Comparison of ENCODE assay signal across 27 cellular contexts in the genomic region with DNA sequence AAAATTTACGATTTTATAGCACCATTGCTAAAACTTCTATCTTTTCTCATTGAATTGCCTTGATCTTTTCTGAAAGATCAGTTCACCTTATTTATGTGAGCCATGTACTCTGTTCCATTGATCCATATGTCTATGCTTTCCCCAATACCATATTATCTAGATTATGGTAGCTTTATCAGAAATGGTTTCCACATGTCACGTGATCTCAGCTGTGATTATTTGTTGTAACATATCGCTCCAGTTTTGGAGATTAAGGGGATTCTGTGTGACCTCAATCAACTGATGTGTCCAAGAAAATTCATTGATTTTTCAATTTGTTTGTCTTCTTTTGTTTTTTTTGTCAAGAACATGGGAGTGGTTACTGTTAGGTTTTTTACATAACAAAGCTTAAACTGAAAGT.
"Had no signal": no experiment of that assay in that cellular context is flagged by ENCODE, and none has a peak within 500 bp of the region (broad histone marks: within the 10 kb centered on the region; RNA-seq: fewer than 3 reads in every experiment).

No MANE protein-coding gene starts in this region.

- H3K36me3 ChIP-seq: stomach, suprapubic skin, thoracic aorta, thyroid gland, tibial artery, tibial nerve, transverse colon, upper lobe of left lung, upper lobe of right lung, uterus, vagina had no signal

- H3K4me1 ChIP-seq: stomach, suprapubic skin, testis, thyroid gland, tibial artery, tibial nerve, transverse colon, upper lobe of left lung, upper lobe of right lung, uterus, vagina had no signal

- ATAC-seq: stimulated activated effector memory CD8-positive, alpha-beta T cell treated with anti-CD3 and anti-CD28 coated beads, Interleukin-12 subunit alpha, Interleukin-12 subunit beta, amount 100 ng/mL, for 72 hours; stimulated activated memory B cell treated with anti-CD40 and anti-IgM and Interleukin-4, amounts not matched to agents 10 μg/mL and 1 μg/mL and 100 μg/mL, for 72 hours; stimulated activated naive B cell treated with anti-CD40 and anti-IgM and Interleukin-4, amounts not matched to agents 10 μg/mL and 1 μg/mL and 100 μg/mL, for 72 hours; stimulated activated naive CD8-positive, alpha-beta T cell treated with anti-CD3 and anti-CD28 coated beads, Interleukin-15, amount 100 ng/mL, for 72 hours; stimulated activated naive CD8-positive, alpha-beta T cell treated with anti-CD3 and anti-CD28 coated beads, Interleukin-15, Interleukin-2, amounts not matched to agents 100 U/mL and 50 U/mL, for 24 hours; upper lobe of right lung had no signal

- DNase-seq: stimulated activated CD4-positive, alpha-beta T cell treated with anti-CD3 and anti-CD28 coated beads, Interleukin-2, amount 100 ng/mL, for 48 hours; stimulated activated CD4-positive, alpha-beta T cell treated with anti-CD3 and anti-CD28 coated beads, Interleukin-4, amount 100 ng/mL, for 1 hour; stimulated activated CD4-positive, alpha-beta T cell treated with anti-CD3 and anti-CD28 coated beads, Interleukin-4, amount 100 ng/mL, for 24 hours; stimulated activated CD4-positive, alpha-beta T cell treated with anti-CD3 and anti-CD28 coated beads, Interleukin-4, amount 100 ng/mL, for 4 hours; stimulated activated CD8-positive, alpha-beta memory T cell treated with anti-CD3 and anti-CD28 coated beads, Interleukin-4, amount 100 ng/mL, for 48 hours; stimulated activated naive B cell treated with anti-CD40 and anti-IgM and Interleukin-4, amounts not matched to agents 10 μg/mL and 1 μg/mL and 100 μg/mL, for 72 hours; stimulated activated naive CD4-positive, alpha-beta T cell; stimulated activated naive CD4-positive, alpha-beta T cell treated with Interleukin-2 at 50 U/mL for 16 hours; stimulated activated naive CD8-positive, alpha-beta T cell treated with anti-CD3 and anti-CD28 coated beads, Interleukin-15, amount 100 ng/mL, for 72 hours; stimulated activated naive CD8-positive, alpha-beta T cell treated with anti-CD3 and anti-CD28 coated beads, Interleukin-15, Interleukin-2, amounts not matched to agents 100 U/mL and 50 U/mL, for 24 hours; stomach; substantia nigra; testis; thyroid gland; tibial artery; transverse colon; trophoblast cell; upper lobe of left lung; upper lobe of right lung; uterus had no signal

- H3K9me3 ChIP-seq: stomach, suprapubic skin, testis, thoracic aorta, thyroid gland, tibial artery, tibial nerve, upper lobe of left lung, upper lobe of right lung, uterus, vagina had no signal

- H3K27ac ChIP-seq: stomach, suprapubic skin, testis, thoracic aorta, thyroid gland, tibial artery, tibial nerve, transverse colon, upper lobe of left lung, upper lobe of right lung, uterus, vagina had no signal

- FAIRE-seq: urothelium cell line had no signal

- H3K4me3 ChIP-seq: stomach, suprapubic skin, testis, thoracic aorta, thyroid gland, tibial artery, tibial nerve, transverse colon, upper lobe of left lung, upper lobe of right lung, uterus, vagina had no signal

- H3K27me3 ChIP-seq: stomach, suprapubic skin, testis, thyroid gland, tibial artery, tibial nerve, transverse colon, upper lobe of left lung, upper lobe of right lung, uterus, vagina had no signal
